ENCODE assay signal across 28 cellular contexts in genomic region chr2:167749016-167749415, GRCh38.
DNase-seq lines count a peak whose midpoint lies in the region; ATAC-seq and TF ChIP-seq lines count a peak whose summit lies in the region.
"Had no signal": no experiment of that assay in that cellular context is flagged by ENCODE, and none has a peak within 500 bp of the region (broad histone marks: within the 10 kb centered on the region; RNA-seq: fewer than 3 reads in every experiment).

No MANE protein-coding gene starts in this region.

- ATAC-seq in IMR-90 (ENCODE audit: low read depth) (no peak), GM21723 (IDR thresholded peaks at IDR 0.05; ENCODE audit: unreplicated experiment) (no peak)
- ATAC-seq: stimulated activated memory B cell treated with anti-CD40 and anti-IgM and Interleukin-4, amounts not matched to agents 10 μg/mL and 1 μg/mL and 100 μg/mL, for 72 hours; T-helper 17 cell had no signal

- H3K79me1 ChIP-seq in IMR-90 (ENCODE audit: low read depth in 1 of 2, low read length in 2 of 2) = no peaks in the 10 kb centered on the region

- no peak overlapping the region for H3K4me3 Mint-ChIP-seq in chondrocyte (ENCODE audit: unreplicated experiment)
- H3K4me3 Mint-ChIP-seq: activated CD4-positive, alpha-beta T cell treated with anti-CD3 and anti-CD28 coated beads, Interleukin-2, amount 10 ng/mL, durations not matched to agents 24 days and 14 days; activated T-helper 1 cell treated with anti-CD3 and anti-CD28 coated beads, Interleukin-12 subunit alpha, Interleukin-12 subunit beta, Interleukin-2, Interleukin-4 antibody, amounts not matched to agents 30 ng/mL and 10 ng/mL and 1 ng/mL, durations not matched to agents 14 hours and 24 hours and 36 hours; nephron; stimulated activated memory B cell treated with anti-CD40 and anti-IgM and Interleukin-4, amounts not matched to agents 10 μg/mL and 1 μg/mL and 100 μg/mL, for 72 hours; T-helper 17 cell had no signal

- no peak overlapping the region for H3K4me2 ChIP-seq in IMR-90 (ENCODE audit: low read depth, low read length)
- H3K4me2 ChIP-seq in mammary epithelial cell (ENCODE audit: insufficient read depth, low read depth, low read length) = no peak overlapping the region

- H4K20me1 ChIP-seq in IMR-90 (ENCODE audit: insufficient read depth, low read length) (no peaks in the 10 kb centered on the region), mammary epithelial cell (ENCODE audit: insufficient read depth, low read length) (no peaks in the 10 kb centered on the region)

- H3K4ac ChIP-seq in IMR-90 (ENCODE audit: low read depth, low read length) = no peak overlapping the region

- CTCF ChIA-PET in IMR-90 (lab: Yijun Ruan, JAX) (no interaction called here), mammary epithelial cell (lab: Charles Lee; ENCODE audit: low non-redundant PET) (no interaction called here)

- peak; percentile 25 for DNase-seq in COLO829 (ENCODE audit: low spot score)
- no peak for DNase-seq in IMR-90
- DNase-seq in mammary epithelial cell = peak; percentile 39
- peak; percentile 14 for DNase-seq in glomerular visceral epithelial cell (ENCODE audit: extremely low spot score)
- no peak for DNase-seq in cardiac septum (ENCODE audit: low spot score)
- DNase-seq in chondrocyte (ENCODE audit: low spot score) = no peak
- no peak for DNase-seq in stimulated activated CD4-positive, alpha-beta T cell treated with anti-CD3 and anti-CD28 coated beads, Interleukin-12 subunit alpha, Interleukin-12 subunit beta, amount 100 ng/mL, for 4 hours
- DNase-seq: activated CD4-positive, alpha-beta T cell treated with anti-CD3 and anti-CD28 coated beads, Interleukin-2, amount 10 ng/mL, durations not matched to agents 24 days and 14 days; activated naive CD4-positive, alpha-beta T cell treated with anti-CD3 and anti-CD28 coated beads, Interleukin-2, amount 50 U/mL, for 16 hours; aorta; C1 segment of cervical spinal cord; cerebellar nuclear complex; effector memory CD4-positive, alpha-beta T cell; hippocampal formation; KG1; left ventricle myocardium inferior; NCI-H1694; NCI-H2227 treated with DMSO at 0.1 percent for 48 hours; NCI-H774; Peyer's patch; posterior cingulate gyrus; stimulated activated CD4-positive, alpha-beta T cell treated with anti-CD3 and anti-CD28 coated beads, Interleukin-1b, Interleukin-23, amount 100 ng/mL, for 48 hours; T-helper 17 cell had no signal

- no peak overlapping the region for H3K18ac ChIP-seq in IMR-90 (ENCODE audit: low read depth, low read length)

- POLR2A ChIA-PET in IMR-90 (lab: Charles Lee; ENCODE audit: unreplicated experiment) = no interaction called here

- no peak for TF ChIP-seq RAD21 in IMR-90 (IDR thresholded peaks at IDR 0.05; ENCODE audit: low read length)

- no peak for TF ChIP-seq CTCF in IMR-90 (conservative IDR thresholded peaks at IDR 0.05; ENCODE audit: low read depth, low read length)
- no peak for TF ChIP-seq CTCF in mammary epithelial cell (conservative IDR thresholded peaks at IDR 0.05 in 1 of 2, IDR thresholded peaks at IDR 0.05 in 1 of 2; ENCODE audit: extremely low read depth in 1 of 2, insufficient read depth in 1 of 2, low read depth in 1 of 2, low read length in 2 of 2)
- no peak for TF ChIP-seq CTCF in chondrocyte (IDR thresholded peaks at IDR 0.05)

- H2AK5ac ChIP-seq in IMR-90 (ENCODE audit: low read depth, low read length) = no peak overlapping the region

- H3K4me1 ChIP-seq in IMR-90 (ENCODE audit: control insufficient read depth, insufficient read depth, low read length) (no peaks in the 10 kb centered on the region), mammary epithelial cell (ENCODE audit: insufficient read depth, low read length) (no peaks in the 10 kb centered on the region)
- H3K4me1 ChIP-seq: left ventricle myocardium inferior, Peyer's patch, vagina had no signal

- H3K27me3 ChIP-seq in IMR-90 (ENCODE audit: control insufficient read depth, insufficient read depth, low read length) (no peaks in the 10 kb centered on the region; the same call in 1 of the 2 replicates), mammary epithelial cell (ENCODE audit: insufficient read depth, low read length) (no peaks in the 10 kb centered on the region)
- H3K27me3 ChIP-seq: Peyer's patch, vagina had no signal

- intact Hi-C loops in IMR-90 (cut with micrococcal nuclease) = no loop called here
- intact Hi-C loops in mammary epithelial cell (cut with micrococcal nuclease) = no loop called here
- intact Hi-C loops in cardiac septum (cut with DNase I) = no loop called here

- no peak overlapping the region for H4K5ac ChIP-seq in IMR-90 (ENCODE audit: low read depth, low read length)

- no peaks in the 10 kb centered on the region for H3K9me1 ChIP-seq in IMR-90 (ENCODE audit: insufficient read depth, low read length)

- H2AFZ ChIP-seq in IMR-90 (replicated peaks; ENCODE audit: low read length, poor library complexity) (no peak overlapping the region), mammary epithelial cell (ENCODE audit: low read depth, low read length) (no peak overlapping the region)

- H3K4me3 ChIP-seq in IMR-90 (ENCODE audit: insufficient read depth, low read depth, low read length) (no peak overlapping the region), mammary epithelial cell (replicated peaks in 1 of 3; ENCODE audit: insufficient read depth in 1 of 3, low read depth in 2 of 3, low read length in 3 of 3) (no peak overlapping the region)
- H3K4me3 ChIP-seq: left ventricle myocardium inferior, Peyer's patch, vagina had no signal

- peaks cover 2% of the 10 kb centered on the region for H3K4me1 Mint-ChIP-seq in chondrocyte (ENCODE audit: low read depth)
- H3K4me1 Mint-ChIP-seq: activated CD4-positive, alpha-beta T cell treated with anti-CD3 and anti-CD28 coated beads, Interleukin-2, amount 10 ng/mL, durations not matched to agents 24 days and 14 days; stimulated activated memory B cell treated with anti-CD40 and anti-IgM and Interleukin-4, amounts not matched to agents 10 μg/mL and 1 μg/mL and 100 μg/mL, for 72 hours; T-helper 17 cell had no signal

- H4K91ac ChIP-seq in IMR-90 (ENCODE audit: insufficient read depth, low read depth, low read length) = no peak overlapping the region

- H3K36me3 ChIP-seq in IMR-90 (ENCODE audit: control insufficient read depth, insufficient read depth, low read length) = no peaks in the 10 kb centered on the region
- H3K36me3 ChIP-seq in mammary epithelial cell (ENCODE audit: insufficient read depth, low read length) = no peaks in the 10 kb centered on the region
- H3K36me3 ChIP-seq: left ventricle myocardium inferior, Peyer's patch, vagina had no signal

- no peak overlapping the region for H3K14ac ChIP-seq in IMR-90 (replicated peaks; ENCODE audit: low read depth, low read length)

- 100% methylated on average over 2 of the region's 3 CpGs; no CpG with 5 or more reads in 1 of the 2 experiments for WGBS in IMR-90 (ENCODE audit: extremely low coverage in 2 of 2, insufficient read length in 1 of 2), 2 experiments
- WGBS in mammary epithelial cell (ENCODE audit: low coverage, missing lambda C conversion rate) = 95% methylated on average over 3 of the region's 3 CpGs

- H3K23ac ChIP-seq in IMR-90 (ENCODE audit: low read depth, low read length) = no peak overlapping the region

- H3K56ac ChIP-seq in IMR-90 (ENCODE audit: extremely low read depth, insufficient read depth, low read length) = no peak overlapping the region

- H3K9me3 ChIP-seq in IMR-90 (ENCODE audit: control insufficient read depth, insufficient read depth, low read length) = no peaks in the 10 kb centered on the region; the same call in 1 of the 2 replicates
- H3K9me3 ChIP-seq in mammary epithelial cell (replicated peaks; ENCODE audit: insufficient read depth, low read length) = no peaks in the 10 kb centered on the region
- H3K9me3 ChIP-seq: left ventricle myocardium inferior, Peyer's patch, vagina had no signal

- H3K27ac ChIP-seq in IMR-90 (ENCODE audit: insufficient read depth, low read length) = no peak overlapping the region
- no peak overlapping the region for H3K27ac ChIP-seq in mammary epithelial cell (ENCODE audit: insufficient read depth, low read depth, low read length)
- H3K27ac ChIP-seq: left ventricle myocardium inferior, Peyer's patch, vagina had no signal

- H3K27me3 Mint-ChIP-seq in chondrocyte (ENCODE audit: low read depth) = no peaks in the 10 kb centered on the region
- H3K27me3 Mint-ChIP-seq: activated CD4-positive, alpha-beta T cell treated with anti-CD3 and anti-CD28 coated beads, Interleukin-2, amount 10 ng/mL, durations not matched to agents 24 days and 14 days had no signal

- H2BK20ac ChIP-seq in IMR-90 (ENCODE audit: low read depth, low read length) = no peak overlapping the region

- H3K9me3 Mint-ChIP-seq in chondrocyte (ENCODE audit: low read depth) = no peaks in the 10 kb centered on the region
- H3K9me3 Mint-ChIP-seq: activated CD4-positive, alpha-beta T cell treated with anti-CD3 and anti-CD28 coated beads, Interleukin-2, amount 10 ng/mL, durations not matched to agents 24 days and 14 days; activated T-helper 1 cell treated with anti-CD3 and anti-CD28 coated beads, Interleukin-12 subunit alpha, Interleukin-12 subunit beta, Interleukin-2, Interleukin-4 antibody, amounts not matched to agents 30 ng/mL and 10 ng/mL and 1 ng/mL, durations not matched to agents 14 hours and 24 hours and 36 hours; nephron; stimulated activated memory B cell treated with anti-CD40 and anti-IgM and Interleukin-4, amounts not matched to agents 10 μg/mL and 1 μg/mL and 100 μg/mL, for 72 hours had no signal

- no peak overlapping the region for H3K27ac Mint-ChIP-seq in chondrocyte (ENCODE audit: unreplicated experiment)
- H3K27ac Mint-ChIP-seq: activated CD4-positive, alpha-beta T cell treated with anti-CD3 and anti-CD28 coated beads, Interleukin-2, amount 10 ng/mL, durations not matched to agents 24 days and 14 days; activated T-helper 1 cell treated with anti-CD3 and anti-CD28 coated beads, Interleukin-12 subunit alpha, Interleukin-12 subunit beta, Interleukin-2, Interleukin-4 antibody, amounts not matched to agents 30 ng/mL and 10 ng/mL and 1 ng/mL, durations not matched to agents 14 hours and 24 hours and 36 hours; nephron; stimulated activated memory B cell treated with anti-CD40 and anti-IgM and Interleukin-4, amounts not matched to agents 10 μg/mL and 1 μg/mL and 100 μg/mL, for 72 hours; T-helper 17 cell had no signal

- no peak for TF ChIP-seq POLR2A in IMR-90 (IDR thresholded peaks at IDR 0.05; ENCODE audit: low read depth, low read length)

- BruUV-seq in IMR-90 (replicated peaks; lab: Mats Ljungman, UMichigan) (no TSS peak), mammary epithelial cell (replicated peaks; lab: Mats Ljungman, UMichigan) (no TSS peak)

- H3K79me2 ChIP-seq in mammary epithelial cell (ENCODE audit: insufficient read depth, low read length) = no peaks in the 10 kb centered on the region

- no peak overlapping the region for H2BK120ac ChIP-seq in IMR-90 (ENCODE audit: low read depth, low read length)

- H3K36me3 Mint-ChIP-seq in chondrocyte (ENCODE audit: low read depth) = no peaks in the 10 kb centered on the region
- H3K36me3 Mint-ChIP-seq: stimulated activated memory B cell treated with anti-CD40 and anti-IgM and Interleukin-4, amounts not matched to agents 10 μg/mL and 1 μg/mL and 100 μg/mL, for 72 hours had no signal

- H2BK5ac ChIP-seq in IMR-90 (ENCODE audit: low read depth, low read length, poor library complexity, severe bottlenecking) = no peak overlapping the region

- dilution Hi-C loops in IMR-90 (cut with HindIII; ENCODE audit: low sequenced_read_pairs, unreplicated experiment) (no loop called here), mammary epithelial cell (cut with HindIII; ENCODE audit: low sequenced_read_pairs) (no loop called here)

- no peak overlapping the region for H2AK9ac ChIP-seq in IMR-90 (replicated peaks; ENCODE audit: low read depth, low read length, poor library complexity)

- H2BK15ac ChIP-seq in IMR-90 (ENCODE audit: low read depth, low read length) = no peak overlapping the region

- H3K9ac ChIP-seq in IMR-90 (ENCODE audit: low read depth, low read length) (no peak overlapping the region), mammary epithelial cell (ENCODE audit: insufficient read depth, low read length) (no peak overlapping the region)

- in situ Hi-C loops in IMR-90 (cut with MboI; ENCODE audit: low sequenced_read_pairs) = no loop called here
- in situ Hi-C loops in mammary epithelial cell (cut with MboI; ENCODE audit: low sequenced_read_pairs in 2 of 2) = no loop called here

- no peak overlapping the region for H4K8ac ChIP-seq in IMR-90 (ENCODE audit: low read depth in 2 of 2, low read length in 2 of 2)

Comparison
In these comparisons a context has a peak if more than half of its experiments do, and no peak if none do; other contexts are left out.
1. DNase-seq: peak in COLO829 (single experiment), mammary epithelial cell (single experiment) and glomerular visceral epithelial cell (single experiment); none in IMR-90 (single experiment), cardiac septum (single experiment), chondrocyte (single experiment) and stimulated activated CD4-positive, alpha-beta T cell treated with anti-CD3 and anti-CD28 coated beads, Interleukin-12 subunit alpha, Interleukin-12 subunit beta, amount 100 ng/mL, for 4 hours (single experiment).